In genomic region chr11:122656073-122656630, GRCh38 we compare ENCODE assay signal across 8 cellular contexts. TPM values are rescaled to one million over a fixed set of nuclear protein-coding genes. Genes with fewer than 3 reads are reported as not detected.
DNase-seq lines count a peak whose midpoint lies in the region; ATAC-seq, FAIRE-seq and TF ChIP-seq lines count a peak whose summit lies in the region.

No MANE protein-coding gene starts in this region.

- no peaks in the 10 kb centered on the region for H4K20me1 ChIP-seq in endothelial cell of umbilical vein (replicated peaks; ENCODE audit: control insufficient read depth, extremely low read depth, insufficient read depth, low read length)

- H3K4me2 ChIP-seq in endothelial cell of umbilical vein (ENCODE audit: insufficient read depth, low read length): peak overlapping the region; percentile 74

- intact Hi-C loops in endothelial cell of umbilical vein (cut with micrococcal nuclease): loop anchor here (1.0 to 5.0 kb wide), 5 partner anchors 56 to 406 kb away; partner anchors contain the start of gene HSPA8

- H3K9ac ChIP-seq in endothelial cell of umbilical vein (replicated peaks; ENCODE audit: extremely low read depth, insufficient read depth, low read length) (peak overlapping the region; percentile 68), mucosa of rectum (ENCODE audit: low read depth in 1 of 2, low read length in 2 of 2) (peak overlapping the region; percentile 72 to 75)

- no peak for TF ChIP-seq POLR2A in endothelial cell of umbilical vein (IDR thresholded peaks at IDR 0.05; ENCODE audit: low read depth, low read length)

- H3K27me3 ChIP-seq in endothelial cell of umbilical vein (ENCODE audit: control insufficient read depth in 2 of 2, insufficient read depth in 2 of 2, low read length in 2 of 2) (no peaks in the 10 kb centered on the region), mucosa of rectum (ENCODE audit: control insufficient read depth in 2 of 2, insufficient read depth in 2 of 2, low read length in 2 of 2) (peaks cover 4 to 11% of the 10 kb centered on the region in 2 donors)

- peak; percentile 80 for FAIRE-seq in endothelial cell of umbilical vein (lab: Jason Lieb, UNC)

- peak; percentile 13 to 20 for DNase-seq in NCI-H1930 (lab: John Stamatoyannopoulos, UW)
- peak; percentile 68 for DNase-seq in activated CD8-positive, alpha-beta memory T cell treated with anti-CD3 and anti-CD28 coated beads, Interleukin-2, amount 50 U/mL, for 4 hours
- peak; percentile 79 for DNase-seq in endothelial cell of umbilical vein (ENCODE audit: low read depth, low spot score)
- DNase-seq in stimulated activated naive CD8-positive, alpha-beta T cell treated with anti-CD3 and anti-CD28 coated beads, Interleukin-15, Interleukin-2, amounts not matched to agents 100 U/mL and 50 U/mL, for 24 hours: peak; percentile 68
- no peak for DNase-seq in NCI-H146 treated with DMSO at 0.1 percent for 48 hours (lab: John Stamatoyannopoulos, UW; ENCODE audit: unreplicated experiment)

- POLR2A ChIA-PET in endothelial cell of umbilical vein (lab: Charles Lee): interaction anchor here (0.5 to 1.9 kb wide), 12 partner anchors 9 to 126 kb away, joined by 3 to 6 read pairs (median 4); no protein-coding TSS in a partner anchor

- dilution Hi-C loops in endothelial cell of umbilical vein (cut with MboI; ENCODE audit: extremely low pct_ligation_motif_present, low sequenced_read_pairs): no loop called here

- H3K79me2 ChIP-seq in endothelial cell of umbilical vein (ENCODE audit: control insufficient read depth, insufficient read depth, low read length): peaks cover 44% of the 10 kb centered on the region

- H3K4me1 ChIP-seq in endothelial cell of umbilical vein (ENCODE audit: control insufficient read depth, extremely low read depth, insufficient read depth, low read length): peaks cover 17% of the 10 kb centered on the region
- peaks cover 6 to 9% of the 10 kb centered on the region in 2 donors for H3K4me1 ChIP-seq in mucosa of rectum (ENCODE audit: control insufficient read depth in 2 of 2, insufficient read depth in 2 of 2, low read length in 2 of 2)

- H3K36me3 ChIP-seq in endothelial cell of umbilical vein (ENCODE audit: control insufficient read depth in 2 of 2, extremely low read depth in 1 of 2, insufficient read depth in 2 of 2, low read length in 2 of 2) (no peaks in the 10 kb centered on the region), mucosa of rectum (ENCODE audit: control insufficient read depth in 2 of 2, insufficient read depth in 2 of 2, low read length in 2 of 2) (no peaks in the 10 kb centered on the region)

- H3K9me3 ChIP-seq in endothelial cell of umbilical vein (replicated peaks; ENCODE audit: control insufficient read depth, insufficient read depth, low read length): no peaks in the 10 kb centered on the region
- no peaks in the 10 kb centered on the region for H3K9me3 ChIP-seq in mucosa of rectum (ENCODE audit: control insufficient read depth in 2 of 2, low read length in 2 of 2)

- no TSS peak for BruUV-seq in endothelial cell of umbilical vein (replicated peaks; lab: Mats Ljungman, UMichigan)

- ATAC-seq in GM18498 (IDR thresholded peaks at IDR 0.05; ENCODE audit: unreplicated experiment) (peak; percentile 66), HG02678 (IDR thresholded peaks at IDR 0.05; ENCODE audit: unreplicated experiment) (peak; percentile 40)
- peak; percentile 56 for ATAC-seq in stimulated activated naive CD8-positive, alpha-beta T cell treated with anti-CD3 and anti-CD28 coated beads, Interleukin-15, Interleukin-2, amounts not matched to agents 100 U/mL and 50 U/mL, for 24 hours

- H3K4me3 ChIP-seq in endothelial cell of umbilical vein (replicated peaks in 1 of 3; ENCODE audit: insufficient read depth in 1 of 3, low read depth in 1 of 3, low read length in 3 of 3): peak overlapping the region; percentile 47 to 74 (median 62)
- peak overlapping the region; percentile 75 to 79 for H3K4me3 ChIP-seq in mucosa of rectum (ENCODE audit: low read length in 2 of 2)

- no peaks in the 10 kb centered on the region for H3K9me1 ChIP-seq in endothelial cell of umbilical vein (replicated peaks; ENCODE audit: control insufficient read depth, extremely low read depth, insufficient read depth, low read length)

- H2AFZ ChIP-seq in endothelial cell of umbilical vein (ENCODE audit: low read depth, low read length): peak overlapping the region; percentile 79

- H3K27ac ChIP-seq in endothelial cell of umbilical vein (ENCODE audit: insufficient read depth, low read depth, low read length) (peak overlapping the region; percentile 83), mucosa of rectum (ENCODE audit: low read depth in 2 of 2, low read length in 2 of 2) (peak overlapping the region; percentile 76 to 83)

- TF ChIP-seq CTCF in endothelial cell of umbilical vein (IDR thresholded peaks at IDR 0.05; ENCODE audit: extremely low read depth in 1 of 2, insufficient read depth in 1 of 2, low read depth in 1 of 2, low read length in 2 of 2): no peak

- CTCF ChIA-PET in endothelial cell of umbilical vein (lab: Charles Lee): interaction anchor here (0.6 to 3.9 kb wide), 20 partner anchors 8 to 365 kb away, joined by 3 to 59 read pairs (median 8); no protein-coding TSS in a partner anchor

TF ChIP-seq in endothelial cell of umbilical vein, 7 proteins besides CTCF, POLR2A, EP300 and RAD21:
- TF ChIP-seq POLR2AphosphoS5 (IDR thresholded peaks at IDR 0.05; ENCODE audit: insufficient read depth, low read depth, low read length) (no peak), EZH2 (IDR thresholded peaks at IDR 0.05; ENCODE audit: borderline replicate concordance, low read depth, low read length, severe bottlenecking) (no peak)

RNA-seq across cellular contexts. Expression of gene UBASH3B, which starts 0.6 kb away (rescaled TPM):
- total RNA-seq in endothelial cell of umbilical vein: 38.1 and 38.8 TPM in 2 replicates
- polyA plus RNA-seq in endothelial cell of umbilical vein: 20.5 and 23.7 TPM in 2 replicates
- polyA plus RNA-seq in endothelial cell of umbilical vein (2011; cell fraction: cytosol; rRNA removed): 15.8 and 18.5 TPM in 2 replicates
- polyA plus RNA-seq in endothelial cell of umbilical vein (2011; cell fraction: nucleus; rRNA removed): 16.8 and 17.3 TPM in 2 replicates
- 24.9 and 36.1 TPM in 2 replicates for polyA plus RNA-seq in endothelial cell of umbilical vein (2012)
- 56.3 and 71.7 TPM in 2 replicates for polyA minus RNA-seq in endothelial cell of umbilical vein
- polyA minus RNA-seq in endothelial cell of umbilical vein (2011; cell fraction: cytosol; rRNA and poly(A)+ RNA removed): 0.72 TPM
- polyA minus RNA-seq in endothelial cell of umbilical vein (2011; cell fraction: nucleus; rRNA and poly(A)+ RNA removed): 27.9 and 30.1 TPM in 2 replicates
